ENCODE assay signal across 21 cellular contexts in the genomic region with DNA sequence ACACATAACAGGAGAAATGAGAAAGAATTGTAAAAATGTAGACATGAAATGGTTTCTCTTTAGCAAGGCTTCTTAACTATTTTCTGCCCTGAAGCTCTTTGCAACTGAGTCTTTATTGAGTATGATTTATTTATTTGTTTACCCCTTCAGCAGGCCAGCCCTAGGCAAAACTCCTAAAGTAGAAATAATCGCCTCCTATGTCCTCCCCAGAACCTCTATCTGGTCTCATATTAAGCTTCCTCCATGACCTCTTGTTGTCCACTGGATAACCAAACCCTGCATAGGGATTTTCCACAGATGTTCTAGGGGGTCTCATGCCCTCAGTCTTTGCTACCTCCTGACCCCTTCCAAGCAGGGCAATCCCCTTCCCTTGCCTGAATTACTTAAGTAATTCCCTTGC.
DNase-seq lines count a peak whose midpoint lies in the region; ATAC-seq and TF ChIP-seq lines count a peak whose summit lies in the region.
"Had no signal": no experiment of that assay in that cellular context is flagged by ENCODE, and none has a peak within 500 bp of the region (broad histone marks: within the 10 kb centered on the region; RNA-seq: fewer than 3 reads in every experiment).

No MANE protein-coding gene starts in this region.

- no peak overlapping the region for H3K27ac ChIP-seq in breast epithelium
- H3K27ac ChIP-seq in mesendoderm (ENCODE audit: low read depth, low read length): no peak overlapping the region
- H3K27ac ChIP-seq in aorta (ENCODE audit: low read depth in 1 of 2, low read length in 2 of 2): no peak overlapping the region
- H3K27ac ChIP-seq: 22Rv1, BLaER1, GM23248 had no signal

- no TSS peak for BruUV-seq in MCF 10A (replicated peaks; lab: Mats Ljungman, UMichigan)

- H3K4me3 ChIP-seq in breast epithelium: no peak overlapping the region
- no peak overlapping the region for H3K4me3 ChIP-seq in mesendoderm (ENCODE audit: low read length)
- H3K4me3 ChIP-seq in aorta (ENCODE audit: low read length in 2 of 2): no peak overlapping the region
- H3K4me3 ChIP-seq: BLaER1, GM23248, HAP-1 had no signal

- H3K36me3 Mint-ChIP-seq in MCF 10A (ENCODE audit: insufficient read depth, unreplicated experiment): no peaks in the 10 kb centered on the region
- H3K36me3 Mint-ChIP-seq: CD4-positive, CD25-positive, alpha-beta regulatory T cell had no signal

- H3K79me2 ChIP-seq in mesendoderm (ENCODE audit: control insufficient read depth, insufficient read depth, low read length): no peaks in the 10 kb centered on the region

- H3K56ac ChIP-seq in mesendoderm (ENCODE audit: low read length): no peak overlapping the region

- no peak overlapping the region for H3K18ac ChIP-seq in mesendoderm (ENCODE audit: low read length)

- H3K27me3 ChIP-seq in breast epithelium (no peaks in the 10 kb centered on the region), mesendoderm (ENCODE audit: insufficient read depth, low read length, poor library complexity) (no peaks in the 10 kb centered on the region), aorta (ENCODE audit: control insufficient read depth in 1 of 2, insufficient read depth in 2 of 2, low read length in 1 of 2) (no peaks in the 10 kb centered on the region)
- H3K27me3 ChIP-seq: BLaER1 had no signal

- no peak overlapping the region for H3K9ac ChIP-seq in mesendoderm (ENCODE audit: low read length)
- H3K9ac ChIP-seq: BLaER1, GM23248 had no signal

- no peaks in the 10 kb centered on the region for H3K4me1 ChIP-seq in breast epithelium
- peaks cover 3% of the 10 kb centered on the region for H3K4me1 ChIP-seq in mesendoderm (ENCODE audit: control insufficient read depth, low read depth, low read length)
- H3K4me1 ChIP-seq in aorta (ENCODE audit: control insufficient read depth in 1 of 2, insufficient read depth in 2 of 2, low read length in 2 of 2): no peaks in the 10 kb centered on the region
- H3K4me1 ChIP-seq: BLaER1, HAP-1 had no signal

- no peaks in the 10 kb centered on the region for H3K9me3 Mint-ChIP-seq in MCF 10A (ENCODE audit: unreplicated experiment)

- H3K9me3 ChIP-seq in breast epithelium (no peaks in the 10 kb centered on the region), aorta (ENCODE audit: control insufficient read depth, low read length) (no peaks in the 10 kb centered on the region)
- H3K9me3 ChIP-seq: BLaER1, HAP-1 had no signal

- H3K36me3 ChIP-seq in breast epithelium (no peaks in the 10 kb centered on the region), mesendoderm (ENCODE audit: control insufficient read depth, insufficient read depth, low read length) (no peaks in the 10 kb centered on the region), aorta (ENCODE audit: control insufficient read depth in 1 of 2, insufficient read depth in 2 of 2, low read length in 1 of 2) (no peaks in the 10 kb centered on the region)
- H3K36me3 ChIP-seq: BLaER1, HAP-1 had no signal

- no peak overlapping the region for H4K5ac ChIP-seq in mesendoderm (ENCODE audit: low read length)

- POLR2A ChIA-PET in MCF 10A (lab: Yijun Ruan, JAX): interaction anchor here (0.7 to 1.5 kb wide), 6 partner anchors 8 to 628 kb away, joined by 3 to 5 read pairs (median 3); no protein-coding TSS in a partner anchor

- H2BK15ac ChIP-seq in mesendoderm (replicated peaks; ENCODE audit: low read depth): no peak overlapping the region

- no peak overlapping the region for H3K4me2 ChIP-seq in mesendoderm (ENCODE audit: low read length)
- H3K4me2 ChIP-seq: BLaER1 had no signal

- H3K4me3 Mint-ChIP-seq in MCF 10A (ENCODE audit: unreplicated experiment): peak overlapping the region; percentile 31
- H3K4me3 Mint-ChIP-seq: CD4-positive, CD25-positive, alpha-beta regulatory T cell; HFFc6 had no signal

- no peak overlapping the region for H2BK120ac ChIP-seq in mesendoderm (ENCODE audit: low read depth, low read length)

- no peak for TF ChIP-seq POLR2A in breast epithelium (IDR thresholded peaks at IDR 0.05)

- H4K8ac ChIP-seq in mesendoderm (ENCODE audit: low read depth, low read length): no peak overlapping the region

- CTCF ChIA-PET in MCF 10A (lab: Yijun Ruan, JAX): interaction anchor here (0.6 to 1.3 kb wide), 6 partner anchors 17 to 337 kb away, joined by 3 to 4 read pairs (median 3); no protein-coding TSS in a partner anchor

- H3K4me1 Mint-ChIP-seq in MCF 10A (ENCODE audit: insufficient read depth, unreplicated experiment): peaks cover 17% of the 10 kb centered on the region
- H3K4me1 Mint-ChIP-seq: CD4-positive, CD25-positive, alpha-beta regulatory T cell had no signal

- peak overlapping the region; percentile 70 for H3K4ac ChIP-seq in mesendoderm (ENCODE audit: low read depth, low read length)

- ATAC-seq in aorta (ENCODE audit: low FRiP score): no peak
- no peak for ATAC-seq in GM19023 (IDR thresholded peaks at IDR 0.05; ENCODE audit: unreplicated experiment)
- ATAC-seq: SK-N-SH treated with all-trans-retinoic acid at 6 μM for 48 hours had no signal

- H3K23ac ChIP-seq in mesendoderm (ENCODE audit: low read length): no peak overlapping the region

- no peaks in the 10 kb centered on the region for H3K79me1 ChIP-seq in mesendoderm (ENCODE audit: low read length)

- no peak overlapping the region for H2BK5ac ChIP-seq in mesendoderm (ENCODE audit: low read length)

- intact Hi-C loops in MCF 10A (cut with micrococcal nuclease) (no loop called here), breast epithelium (cut with DNase I; ENCODE audit: low total_unique reads) (no loop called here), aorta (cut with DNase I) (no loop called here)

- TF ChIP-seq CTCF in MCF 10A (IDR thresholded peaks at IDR 0.05; ENCODE audit: unreplicated experiment) (no peak), breast epithelium (IDR thresholded peaks at IDR 0.05) (no peak)

- no peak for DNase-seq in MCF 10A (ENCODE audit: unreplicated experiment)
- DNase-seq in breast epithelium (ENCODE audit: low spot score in 2 of 2): no peak
- peak; percentile 6 for DNase-seq in SHP77 treated with DMSO at 0.1 percent for 48 hours (lab: John Stamatoyannopoulos, UW)
- DNase-seq in mesendoderm: no peak
- no peak for DNase-seq in stimulated activated CD4-positive, alpha-beta T cell treated with anti-CD3 and anti-CD28 coated beads, Interleukin-2, amount 100 ng/mL, for 48 hours
- DNase-seq in aorta: no peak
- DNase-seq in KG1 (lab: John Stamatoyannopoulos, UW): no peak
- DNase-seq: CD4-positive, CD25-positive, alpha-beta regulatory T cell; GM23248; HFFc6; Karpas-422; NCI-H1105; NCI-H1436 treated with DMSO at 0.1 percent for 48 hours; NCI-H2029 treated with DMSO at 0.1 percent for 48 hours; NCI-H2227 treated with DMSO at 0.1 percent for 48 hours; NCI-H526 treated with DMSO at 0.1 percent for 48 hours had no signal

- H3K27ac Mint-ChIP-seq in MCF 10A (ENCODE audit: low read depth, unreplicated experiment): peak overlapping the region; percentile 84
- H3K27ac Mint-ChIP-seq: CD4-positive, CD25-positive, alpha-beta regulatory T cell; HFFc6 had no signal

- no peak overlapping the region for H2AK5ac ChIP-seq in mesendoderm (ENCODE audit: low read length)

- WGBS in mesendoderm (ENCODE audit: extremely low coverage, insufficient coverage, low lambda C conversion rate): no CpG with 5 or more reads among the region's 1 CpG
- 95 to 100% methylated on average over 1 of the region's 1 CpG for WGBS in aorta, 2 donors

- no peaks in the 10 kb centered on the region for H3K27me3 Mint-ChIP-seq in MCF 10A (ENCODE audit: insufficient read depth, unreplicated experiment)
- H3K27me3 Mint-ChIP-seq: CD4-positive, CD25-positive, alpha-beta regulatory T cell had no signal
